ENCODE assay signal across 10 cellular contexts in genomic region chr11:95831198-95831883, GRCh38. TPM values are rescaled to one million over a fixed set of nuclear protein-coding genes. Genes with fewer than 3 reads are reported as not detected.
A peak's percentile ranks its signal among the peaks of the same experiment; 100 is the strongest.
DNase-seq lines count a peak whose midpoint lies in the region; TF ChIP-seq lines count a peak whose summit lies in the region.
"Had no signal": no experiment of that assay in that cellular context is flagged by ENCODE, and none has a peak within 500 bp of the region (broad histone marks: within the 10 kb centered on the region; RNA-seq: fewer than 3 reads in every experiment).

No MANE protein-coding gene starts in this region.

- peak; percentile 74 for DNase-seq in H4 (ENCODE audit: low spot score)
- peak; percentile 78 for DNase-seq in adipocyte (ENCODE audit: low read depth)
- DNase-seq in glomerular visceral epithelial cell (ENCODE audit: extremely low spot score), result peak; percentile 73
- no peak for DNase-seq in iPS-NIHi11 (ENCODE audit: low spot score)
- DNase-seq in sigmoid colon, result no peak
- no peak for DNase-seq in NCI-H526 (lab: John Stamatoyannopoulos, UW)
- DNase-seq in NCI-H774 (lab: John Stamatoyannopoulos, UW), result no peak
- DNase-seq: GOT3, naive B cell had no signal

- TF ChIP-seq CTCF in sigmoid colon (IDR thresholded peaks at IDR 0.05), result no peak

- no peaks in the 10 kb centered on the region for H3K9me3 ChIP-seq in adipocyte (ENCODE audit: control insufficient read depth, low read length)
- H3K9me3 ChIP-seq in sigmoid colon, result no peaks in the 10 kb centered on the region

- no peak overlapping the region for H3K4me3 ChIP-seq in ACC112 (ENCODE audit: low read depth, low read length)
- H3K4me3 ChIP-seq in adipocyte (ENCODE audit: low read length), result no peak overlapping the region
- no peak overlapping the region for H3K4me3 ChIP-seq in sigmoid colon

- peak overlapping the region; percentile 39; the same call in 1 of the 2 replicates for H3K27ac ChIP-seq in ACC112 (ENCODE audit: low read depth, low read length)
- H3K27ac ChIP-seq in sigmoid colon, result no peak overlapping the region

- intact Hi-C loops in sigmoid colon (cut with DNase I), result loop anchor here (10.0 kb wide), 1 partner anchor 513 kb away; the partner anchor contains the start of gene MAML2

- H2AFZ ChIP-seq in ACC112 (ENCODE audit: low read length, unreplicated experiment), result no peak overlapping the region

- no peak overlapping the region for H3K9ac ChIP-seq in adipocyte (ENCODE audit: low read length)

- no peaks in the 10 kb centered on the region for H3K27me3 ChIP-seq in ACC112 (ENCODE audit: insufficient read depth, low read length)
- no peaks in the 10 kb centered on the region for H3K27me3 ChIP-seq in adipocyte (replicated peaks; ENCODE audit: control insufficient read depth, insufficient read depth, low read length)
- no peaks in the 10 kb centered on the region for H3K27me3 ChIP-seq in sigmoid colon

- TF ChIP-seq POLR2A in sigmoid colon (IDR thresholded peaks at IDR 0.05), result no peak

- no peaks in the 10 kb centered on the region for H3K79me2 ChIP-seq in ACC112 (ENCODE audit: control insufficient read depth, insufficient read depth, low read length, unreplicated experiment)

- WGBS in sigmoid colon, 2 donors, result 76 to 85% methylated on average over 2 of the region's 2 CpGs

- H3K36me3 ChIP-seq in ACC112 (ENCODE audit: insufficient read depth, low read length) (peaks cover 33% of the 10 kb centered on the region; the same call in 1 of the 2 replicates), adipocyte (ENCODE audit: control insufficient read depth, insufficient read depth, low read length, severe bottlenecking) (peaks cover 70% of the 10 kb centered on the region), sigmoid colon (peaks cover 0 to 89% (median 11%) of the 10 kb centered on the region in 4 donors)

- TF ChIP-seq EP300 in sigmoid colon (IDR thresholded peaks at IDR 0.05), result no peak

- H3K4me1 ChIP-seq in ACC112 (ENCODE audit: control insufficient read depth, insufficient read depth, low read length, unreplicated experiment), result peaks cover 6% of the 10 kb centered on the region
- H3K4me1 ChIP-seq in adipocyte (ENCODE audit: control insufficient read depth, insufficient read depth, low read length), result peaks cover 14% of the 10 kb centered on the region
- peaks cover 0 to 6% (median 0%) of the 10 kb centered on the region in 4 donors for H3K4me1 ChIP-seq in sigmoid colon

RNA-seq across cellular contexts. Expression of gene CEP57, which starts 41.0 kb away (rescaled TPM):
- 28.8 and 36.1 TPM in 2 replicates for total RNA-seq in H4 (2014; rRNA removed; shearing (Covaris generic))
- 10 to 100 TPM; 35.8 to 71.3 (median 41.0) TPM for total RNA-seq in sigmoid colon
- 10 to 100 TPM; 15.0 to 18.7 (median 16.0) TPM for polyA plus RNA-seq in sigmoid colon

RNA-seq across cellular contexts. Expression of gene FAM76B, which starts 41.8 kb away (rescaled TPM):
- 5.4 and 11.3 TPM in 2 replicates for total RNA-seq in H4 (2014; rRNA removed; shearing (Covaris generic))
- total RNA-seq in sigmoid colon, result 10 to 100 TPM; 19.3 to 33.0 (median 21.4) TPM
- polyA plus RNA-seq in sigmoid colon, result 10 to 100 TPM in 1 of 3 donors, 1 to 10 TPM in 2; 3.9 to 10.9 (median 4.8) TPM

Comparison
In these comparisons a context has a peak if more than half of its experiments do, and no peak if none do; other contexts are left out.
1. DNase-seq: peak in H4 (single experiment), adipocyte (single experiment) and glomerular visceral epithelial cell (single experiment); none in iPS-NIHi11 (single experiment), sigmoid colon (single experiment), NCI-H526 (0 of 2) and NCI-H774 (single experiment).